20 cellular contexts compared by ENCODE assay signal in the genomic region with DNA sequence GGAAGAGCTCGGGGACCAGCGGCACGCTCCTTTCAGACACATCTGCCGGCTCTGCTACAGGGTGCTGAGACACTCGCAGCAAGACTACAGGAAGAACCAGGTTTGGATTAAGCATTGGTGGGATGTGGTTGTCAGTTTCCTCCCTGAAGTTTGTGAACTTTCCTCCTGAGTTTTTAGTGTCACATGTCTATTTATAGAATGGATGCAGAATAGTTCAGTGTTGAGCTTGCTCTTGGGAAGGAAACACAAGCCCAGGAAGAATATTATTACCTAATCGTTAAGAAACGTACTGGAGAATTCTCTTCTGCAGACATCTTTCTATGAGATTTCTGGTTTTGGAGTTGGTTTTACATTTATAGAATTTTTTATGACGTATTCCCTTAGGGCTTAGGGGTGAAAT.
DNase-seq lines count a peak whose midpoint lies in the region; TF ChIP-seq lines count a peak whose summit lies in the region.
"Had no signal": no experiment of that assay in that cellular context is flagged by ENCODE, and none has a peak within 500 bp of the region (broad histone marks: within the 10 kb centered on the region; RNA-seq: fewer than 3 reads in every experiment).

No MANE protein-coding gene starts in this region.

- no peaks in the 10 kb centered on the region for H3K4me1 Mint-ChIP-seq in activated CD4-positive, alpha-beta T cell treated with anti-CD3 and anti-CD28 coated beads, Interleukin-2, amount 10 ng/mL, durations not matched to agents 7 days and 5 days
- H3K4me1 Mint-ChIP-seq in nephron progenitor cell: no peaks in the 10 kb centered on the region
- H3K4me1 Mint-ChIP-seq: CD8-positive, alpha-beta memory T cell had no signal

- no peak for TF ChIP-seq CTCF in choroid plexus epithelial cell (conservative IDR thresholded peaks at IDR 0.05; ENCODE audit: low read depth, low read length)
- no peak for TF ChIP-seq CTCF in nephron progenitor cell (IDR thresholded peaks at IDR 0.05)

- no peaks in the 10 kb centered on the region for H3K9me3 Mint-ChIP-seq in activated CD4-positive, alpha-beta T cell treated with anti-CD3 and anti-CD28 coated beads, Interleukin-2, amount 10 ng/mL, durations not matched to agents 7 days and 5 days
- H3K9me3 Mint-ChIP-seq in nephron progenitor cell: no peaks in the 10 kb centered on the region
- H3K9me3 Mint-ChIP-seq: CD14-positive monocyte; CD8-positive, alpha-beta memory T cell had no signal

- no peaks in the 10 kb centered on the region for H3K27me3 Mint-ChIP-seq in activated CD4-positive, alpha-beta T cell treated with anti-CD3 and anti-CD28 coated beads, Interleukin-2, amount 10 ng/mL, durations not matched to agents 7 days and 5 days
- no peaks in the 10 kb centered on the region for H3K27me3 Mint-ChIP-seq in nephron progenitor cell (ENCODE audit: low read depth, poor library complexity)

- no peak overlapping the region for H3K4me3 Mint-ChIP-seq in activated CD4-positive, alpha-beta T cell treated with anti-CD3 and anti-CD28 coated beads, Interleukin-2, amount 10 ng/mL, durations not matched to agents 7 days and 5 days
- H3K4me3 Mint-ChIP-seq in nephron progenitor cell: no peak overlapping the region
- H3K4me3 Mint-ChIP-seq: CD14-positive monocyte; CD8-positive, alpha-beta memory T cell had no signal

- H3K27ac Mint-ChIP-seq in activated CD4-positive, alpha-beta T cell treated with anti-CD3 and anti-CD28 coated beads, Interleukin-2, amount 10 ng/mL, durations not matched to agents 7 days and 5 days: peak overlapping the region; percentile 20
- H3K27ac Mint-ChIP-seq in nephron progenitor cell: peak overlapping the region; percentile 13
- H3K27ac Mint-ChIP-seq: CD14-positive monocyte; CD8-positive, alpha-beta memory T cell had no signal

- POLR2A ChIA-PET in activated CD4-positive, alpha-beta T cell treated with anti-CD3 and anti-CD28 coated beads, Interleukin-2, amount 10 ng/mL, durations not matched to agents 7 days and 5 days (lab: Charles Lee): no interaction called here

- no peak overlapping the region for H3K4me3 ChIP-seq in choroid plexus epithelial cell (ENCODE audit: low read depth, low read length)

- DNase-seq in activated CD4-positive, alpha-beta T cell treated with anti-CD3 and anti-CD28 coated beads, Interleukin-2, amount 10 ng/mL, durations not matched to agents 7 days and 5 days: no peak
- no peak for DNase-seq in activated CD4-positive, alpha-beta T cell treated with anti-CD3 and anti-CD28 coated beads, Interleukin-2, amount 50 U/mL, for 1 hour
- DNase-seq in choroid plexus epithelial cell (ENCODE audit: low read depth) (peak; percentile 21), nephron progenitor cell (no peak), amniotic stem cell (lab: John Stamatoyannopoulos, UW) (no peak), NCI-H748 (lab: John Stamatoyannopoulos, UW; ENCODE audit: unreplicated experiment) (no peak), DMS79 treated with DMSO at 0.1 percent for 48 hours (lab: John Stamatoyannopoulos, UW) (no peak)
- DNase-seq: BE2C; CD8-positive, alpha-beta memory T cell; DND-41; KBM-7; MV-4-11; NCI-H1105; NCI-H1436 treated with DMSO at 0.1 percent for 48 hours; NCI-H1930; NCI-H2107; NCI-H446 treated with DMSO at 0.1 percent for 48 hours; NCI-H526; SHP77 treated with DMSO at 0.1 percent for 48 hours had no signal

- H3K36me3 Mint-ChIP-seq in activated CD4-positive, alpha-beta T cell treated with anti-CD3 and anti-CD28 coated beads, Interleukin-2, amount 10 ng/mL, durations not matched to agents 7 days and 5 days (ENCODE audit: low read depth): peaks cover 31% of the 10 kb centered on the region
- peaks cover 90% of the 10 kb centered on the region for H3K36me3 Mint-ChIP-seq in nephron progenitor cell (ENCODE audit: low read depth)

- CTCF ChIA-PET in activated CD4-positive, alpha-beta T cell treated with anti-CD3 and anti-CD28 coated beads, Interleukin-2, amount 10 ng/mL, durations not matched to agents 7 days and 5 days (lab: Charles Lee): interaction anchor here (0.7 kb wide), 1 partner anchor 34 kb away, joined by 3 read pairs; no protein-coding TSS in a partner anchor
